Comparison of ENCODE assay signal across 1 cellular context in genomic region chr19:13774217-13775191, GRCh38.
TF ChIP-seq lines count a peak whose summit lies in the region.

TSS of gene C19orf53 (plus strand) at chr19:13774456. CDS start at chr19:13774478, 22 bp downstream.

TF ChIP-seq in HepG2, 621 proteins besides CTCF, POLR2A, EP300 and RAD21 (continued from another document and continues in another):
- TF ChIP-seq, protein P1, sequence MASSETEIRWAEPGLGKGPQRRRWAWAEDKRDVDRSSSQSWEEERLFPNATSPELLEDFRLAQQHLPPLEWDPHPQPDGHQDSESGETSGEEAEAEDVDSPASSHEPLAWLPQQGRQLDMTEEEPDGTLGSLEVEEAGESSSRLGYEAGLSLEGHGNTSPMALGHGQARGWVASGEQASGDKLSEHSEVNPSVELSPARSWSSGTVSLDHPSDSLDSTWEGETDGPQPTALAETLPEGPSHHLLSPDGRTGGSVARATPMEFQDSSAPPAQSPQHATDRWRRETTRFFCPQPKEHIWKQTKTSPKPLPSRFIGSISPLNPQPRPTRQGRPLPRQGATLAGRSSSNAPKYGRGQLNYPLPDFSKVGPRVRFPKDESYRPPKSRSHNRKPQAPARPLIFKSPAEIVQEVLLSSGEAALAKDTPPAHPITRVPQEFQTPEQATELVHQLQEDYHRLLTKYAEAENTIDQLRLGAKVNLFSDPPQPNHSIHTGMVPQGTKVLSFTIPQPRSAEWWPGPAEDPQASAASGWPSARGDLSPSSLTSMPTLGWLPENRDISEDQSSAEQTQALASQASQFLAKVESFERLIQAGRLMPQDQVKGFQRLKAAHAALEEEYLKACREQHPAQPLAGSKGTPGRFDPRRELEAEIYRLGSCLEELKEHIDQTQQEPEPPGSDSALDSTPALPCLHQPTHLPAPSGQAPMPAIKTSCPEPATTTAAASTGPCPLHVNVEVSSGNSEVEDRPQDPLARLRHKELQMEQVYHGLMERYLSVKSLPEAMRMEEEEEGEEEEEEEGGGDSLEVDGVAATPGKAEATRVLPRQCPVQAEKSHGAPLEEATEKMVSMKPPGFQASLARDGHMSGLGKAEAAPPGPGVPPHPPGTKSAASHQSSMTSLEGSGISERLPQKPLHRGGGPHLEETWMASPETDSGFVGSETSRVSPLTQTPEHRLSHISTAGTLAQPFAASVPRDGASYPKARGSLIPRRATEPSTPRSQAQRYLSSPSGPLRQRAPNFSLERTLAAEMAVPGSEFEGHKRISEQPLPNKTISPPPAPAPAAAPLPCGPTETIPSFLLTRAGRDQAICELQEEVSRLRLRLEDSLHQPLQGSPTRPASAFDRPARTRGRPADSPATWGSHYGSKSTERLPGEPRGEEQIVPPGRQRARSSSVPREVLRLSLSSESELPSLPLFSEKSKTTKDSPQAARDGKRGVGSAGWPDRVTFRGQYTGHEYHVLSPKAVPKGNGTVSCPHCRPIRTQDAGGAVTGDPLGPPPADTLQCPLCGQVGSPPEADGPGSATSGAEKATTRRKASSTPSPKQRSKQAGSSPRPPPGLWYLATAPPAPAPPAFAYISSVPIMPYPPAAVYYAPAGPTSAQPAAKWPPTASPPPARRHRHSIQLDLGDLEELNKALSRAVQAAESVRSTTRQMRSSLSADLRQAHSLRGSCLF (CRISPR knock-in tag; IDR thresholded peaks at IDR 0.05; ENCODE audit: borderline replicate concordance) = no peak
- no peak for TF ChIP-seq ZNF326 (CRISPR knock-in tag; IDR thresholded peaks at IDR 0.05; ENCODE audit: borderline replicate concordance)
- no peak for TF ChIP-seq ZNF703 (CRISPR knock-in tag; IDR thresholded peaks at IDR 0.05; ENCODE audit: borderline replicate concordance)
- no peak for TF ChIP-seq ZNF557 (CRISPR knock-in tag; IDR thresholded peaks at IDR 0.05)
- TF ChIP-seq FLYWCH1 (CRISPR knock-in tag; IDR thresholded peaks at IDR 0.05) = no peak
- peak; percentile 68; the same call in 1 of the 2 replicates for TF ChIP-seq MYC (CRISPR knock-in tag; IDR thresholded peaks at IDR 0.05; ENCODE audit: borderline replicate concordance)
- TF ChIP-seq RBAK (CRISPR knock-in tag; IDR thresholded peaks at IDR 0.05) = no peak
- TF ChIP-seq ZNF597 (CRISPR knock-in tag; IDR thresholded peaks at IDR 0.05) = peak; percentile 95; the same call in 1 of the 2 replicates
- TF ChIP-seq ZNF225 (CRISPR knock-in tag; IDR thresholded peaks at IDR 0.05) = peak; percentile 64; the same call in 1 of the 2 replicates
- TF ChIP-seq, protein P2, sequence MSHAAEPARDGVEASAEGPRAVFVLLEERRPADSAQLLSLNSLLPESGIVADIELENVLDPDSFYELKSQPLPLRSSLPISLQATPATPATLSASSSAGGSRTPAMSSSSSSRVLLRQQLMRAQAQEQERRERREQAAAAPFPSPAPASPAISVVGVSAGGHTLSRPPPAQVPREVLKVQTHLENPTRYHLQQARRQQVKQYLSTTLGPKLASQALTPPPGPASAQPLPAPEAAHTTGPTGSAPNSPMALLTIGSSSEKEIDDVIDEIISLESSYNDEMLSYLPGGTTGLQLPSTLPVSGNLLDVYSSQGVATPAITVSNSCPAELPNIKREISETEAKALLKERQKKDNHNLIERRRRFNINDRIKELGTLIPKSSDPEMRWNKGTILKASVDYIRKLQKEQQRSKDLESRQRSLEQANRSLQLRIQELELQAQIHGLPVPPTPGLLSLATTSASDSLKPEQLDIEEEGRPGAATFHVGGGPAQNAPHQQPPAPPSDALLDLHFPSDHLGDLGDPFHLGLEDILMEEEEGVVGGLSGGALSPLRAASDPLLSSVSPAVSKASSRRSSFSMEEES (CRISPR knock-in tag; IDR thresholded peaks at IDR 0.05) = peak; percentile 72
- TF ChIP-seq, protein P3, sequence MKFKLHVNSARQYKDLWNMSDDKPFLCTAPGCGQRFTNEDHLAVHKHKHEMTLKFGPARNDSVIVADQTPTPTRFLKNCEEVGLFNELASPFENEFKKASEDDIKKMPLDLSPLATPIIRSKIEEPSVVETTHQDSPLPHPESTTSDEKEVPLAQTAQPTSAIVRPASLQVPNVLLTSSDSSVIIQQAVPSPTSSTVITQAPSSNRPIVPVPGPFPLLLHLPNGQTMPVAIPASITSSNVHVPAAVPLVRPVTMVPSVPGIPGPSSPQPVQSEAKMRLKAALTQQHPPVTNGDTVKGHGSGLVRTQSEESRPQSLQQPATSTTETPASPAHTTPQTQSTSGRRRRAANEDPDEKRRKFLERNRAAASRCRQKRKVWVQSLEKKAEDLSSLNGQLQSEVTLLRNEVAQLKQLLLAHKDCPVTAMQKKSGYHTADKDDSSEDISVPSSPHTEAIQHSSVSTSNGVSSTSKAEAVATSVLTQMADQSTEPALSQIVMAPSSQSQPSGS (CRISPR knock-in tag; IDR thresholded peaks at IDR 0.05) = peak; percentile 90
- peak; percentile 35; the same call in 1 of the 2 replicates for TF ChIP-seq NR2F2 (IDR thresholded peaks at IDR 0.05; ENCODE audit: borderline replicate concordance, low read depth)
- 0 out of 2 replicates have a peak, but pooled peaks have one; percentile 43 for TF ChIP-seq ZNF564 (CRISPR knock-in tag; IDR thresholded peaks at IDR 0.05)
- no peak for TF ChIP-seq TEF (CRISPR knock-in tag; IDR thresholded peaks at IDR 0.05)
- TF ChIP-seq ZNF562 (CRISPR knock-in tag; IDR thresholded peaks at IDR 0.05; ENCODE audit: borderline replicate concordance) = no peak
- no peak; the same call in 1 of the 2 replicates for TF ChIP-seq ZNF230 (CRISPR knock-in tag; IDR thresholded peaks at IDR 0.05)
- TF ChIP-seq, protein P4, sequence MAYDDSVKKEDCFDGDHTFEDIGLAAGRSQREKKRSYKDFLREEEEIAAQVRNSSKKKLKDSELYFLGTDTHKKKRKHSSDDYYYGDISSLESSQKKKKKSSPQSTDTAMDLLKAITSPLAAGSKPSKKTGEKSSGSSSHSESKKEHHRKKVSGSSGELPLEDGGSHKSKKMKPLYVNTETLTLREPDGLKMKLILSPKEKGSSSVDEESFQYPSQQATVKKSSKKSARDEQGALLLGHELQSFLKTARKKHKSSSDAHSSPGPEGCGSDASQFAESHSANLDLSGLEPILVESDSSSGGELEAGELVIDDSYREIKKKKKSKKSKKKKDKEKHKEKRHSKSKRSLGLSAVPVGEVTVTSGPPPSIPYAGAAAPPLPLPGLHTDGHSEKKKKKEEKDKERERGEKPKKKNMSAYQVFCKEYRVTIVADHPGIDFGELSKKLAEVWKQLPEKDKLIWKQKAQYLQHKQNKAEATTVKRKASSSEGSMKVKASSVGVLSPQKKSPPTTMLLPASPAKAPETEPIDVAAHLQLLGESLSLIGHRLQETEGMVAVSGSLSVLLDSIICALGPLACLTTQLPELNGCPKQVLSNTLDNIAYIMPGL (CRISPR knock-in tag; IDR thresholded peaks at IDR 0.05; ENCODE audit: borderline replicate concordance in 1 of 2, low read depth in 1 of 2) = peak; percentile 87 to 91
- no peak for TF ChIP-seq CHCHD3 (CRISPR knock-in tag; IDR thresholded peaks at IDR 0.05)
- TF ChIP-seq, protein P5, sequence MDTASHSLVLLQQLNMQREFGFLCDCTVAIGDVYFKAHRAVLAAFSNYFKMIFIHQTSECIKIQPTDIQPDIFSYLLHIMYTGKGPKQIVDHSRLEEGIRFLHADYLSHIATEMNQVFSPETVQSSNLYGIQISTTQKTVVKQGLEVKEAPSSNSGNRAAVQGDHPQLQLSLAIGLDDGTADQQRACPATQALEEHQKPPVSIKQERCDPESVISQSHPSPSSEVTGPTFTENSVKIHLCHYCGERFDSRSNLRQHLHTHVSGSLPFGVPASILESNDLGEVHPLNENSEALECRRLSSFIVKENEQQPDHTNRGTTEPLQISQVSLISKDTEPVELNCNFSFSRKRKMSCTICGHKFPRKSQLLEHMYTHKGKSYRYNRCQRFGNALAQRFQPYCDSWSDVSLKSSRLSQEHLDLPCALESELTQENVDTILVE (CRISPR knock-in tag; IDR thresholded peaks at IDR 0.05) = peak; percentile 91; the same call in 1 of the 2 replicates
- TF ChIP-seq, protein P6, sequence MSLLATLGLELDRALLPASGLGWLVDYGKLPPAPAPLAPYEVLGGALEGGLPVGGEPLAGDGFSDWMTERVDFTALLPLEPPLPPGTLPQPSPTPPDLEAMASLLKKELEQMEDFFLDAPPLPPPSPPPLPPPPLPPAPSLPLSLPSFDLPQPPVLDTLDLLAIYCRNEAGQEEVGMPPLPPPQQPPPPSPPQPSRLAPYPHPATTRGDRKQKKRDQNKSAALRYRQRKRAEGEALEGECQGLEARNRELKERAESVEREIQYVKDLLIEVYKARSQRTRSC (CRISPR knock-in tag; IDR thresholded peaks at IDR 0.05; ENCODE audit: low read depth) = 0 out of 2 replicates have a peak, but pooled peaks have one; percentile 58
- TF ChIP-seq GABPB1 (CRISPR knock-in tag; IDR thresholded peaks at IDR 0.05) = peak; percentile 99
- TF ChIP-seq, protein P7, sequence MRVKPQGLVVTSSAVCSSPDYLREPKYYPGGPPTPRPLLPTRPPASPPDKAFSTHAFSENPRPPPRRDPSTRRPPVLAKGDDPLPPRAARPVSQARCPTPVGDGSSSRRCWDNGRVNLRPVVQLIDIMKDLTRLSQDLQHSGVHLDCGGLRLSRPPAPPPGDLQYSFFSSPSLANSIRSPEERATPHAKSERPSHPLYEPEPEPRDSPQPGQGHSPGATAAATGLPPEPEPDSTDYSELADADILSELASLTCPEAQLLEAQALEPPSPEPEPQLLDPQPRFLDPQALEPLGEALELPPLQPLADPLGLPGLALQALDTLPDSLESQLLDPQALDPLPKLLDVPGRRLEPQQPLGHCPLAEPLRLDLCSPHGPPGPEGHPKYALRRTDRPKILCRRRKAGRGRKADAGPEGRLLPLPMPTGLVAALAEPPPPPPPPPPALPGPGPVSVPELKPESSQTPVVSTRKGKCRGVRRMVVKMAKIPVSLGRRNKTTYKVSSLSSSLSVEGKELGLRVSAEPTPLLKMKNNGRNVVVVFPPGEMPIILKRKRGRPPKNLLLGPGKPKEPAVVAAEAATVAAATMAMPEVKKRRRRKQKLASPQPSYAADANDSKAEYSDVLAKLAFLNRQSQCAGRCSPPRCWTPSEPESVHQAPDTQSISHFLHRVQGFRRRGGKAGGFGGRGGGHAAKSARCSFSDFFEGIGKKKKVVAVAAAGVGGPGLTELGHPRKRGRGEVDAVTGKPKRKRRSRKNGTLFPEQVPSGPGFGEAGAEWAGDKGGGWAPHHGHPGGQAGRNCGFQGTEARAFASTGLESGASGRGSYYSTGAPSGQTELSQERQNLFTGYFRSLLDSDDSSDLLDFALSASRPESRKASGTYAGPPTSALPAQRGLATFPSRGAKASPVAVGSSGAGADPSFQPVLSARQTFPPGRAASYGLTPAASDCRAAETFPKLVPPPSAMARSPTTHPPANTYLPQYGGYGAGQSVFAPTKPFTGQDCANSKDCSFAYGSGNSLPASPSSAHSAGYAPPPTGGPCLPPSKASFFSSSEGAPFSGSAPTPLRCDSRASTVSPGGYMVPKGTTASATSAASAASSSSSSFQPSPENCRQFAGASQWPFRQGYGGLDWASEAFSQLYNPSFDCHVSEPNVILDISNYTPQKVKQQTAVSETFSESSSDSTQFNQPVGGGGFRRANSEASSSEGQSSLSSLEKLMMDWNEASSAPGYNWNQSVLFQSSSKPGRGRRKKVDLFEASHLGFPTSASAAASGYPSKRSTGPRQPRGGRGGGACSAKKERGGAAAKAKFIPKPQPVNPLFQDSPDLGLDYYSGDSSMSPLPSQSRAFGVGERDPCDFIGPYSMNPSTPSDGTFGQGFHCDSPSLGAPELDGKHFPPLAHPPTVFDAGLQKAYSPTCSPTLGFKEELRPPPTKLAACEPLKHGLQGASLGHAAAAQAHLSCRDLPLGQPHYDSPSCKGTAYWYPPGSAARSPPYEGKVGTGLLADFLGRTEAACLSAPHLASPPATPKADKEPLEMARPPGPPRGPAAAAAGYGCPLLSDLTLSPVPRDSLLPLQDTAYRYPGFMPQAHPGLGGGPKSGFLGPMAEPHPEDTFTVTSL (CRISPR knock-in tag; IDR thresholded peaks at IDR 0.05; ENCODE audit: borderline replicate concordance) = no peak
- 0 out of 2 replicates have a peak, but pooled peaks have one; percentile 50 for TF ChIP-seq SP140L (CRISPR knock-in tag; IDR thresholded peaks at IDR 0.05; ENCODE audit: borderline replicate concordance)
- peak; percentile 99 for TF ChIP-seq YEATS2 (CRISPR knock-in tag; IDR thresholded peaks at IDR 0.05; ENCODE audit: borderline replicate concordance)
- TF ChIP-seq ZNF781 (CRISPR knock-in tag; IDR thresholded peaks at IDR 0.05; ENCODE audit: borderline replicate concordance, not compliant biosample characterization) = peak; percentile 89
- no peak for TF ChIP-seq ONECUT2 (CRISPR knock-in tag; IDR thresholded peaks at IDR 0.05)
- peak; percentile 95 for TF ChIP-seq PHF20 (CRISPR knock-in tag; IDR thresholded peaks at IDR 0.05)
- peak; percentile 50; the same call in 1 of the 2 replicates for TF ChIP-seq ZIK1 (CRISPR knock-in tag; IDR thresholded peaks at IDR 0.05; ENCODE audit: borderline replicate concordance, low read depth)
- TF ChIP-seq, protein P8, sequence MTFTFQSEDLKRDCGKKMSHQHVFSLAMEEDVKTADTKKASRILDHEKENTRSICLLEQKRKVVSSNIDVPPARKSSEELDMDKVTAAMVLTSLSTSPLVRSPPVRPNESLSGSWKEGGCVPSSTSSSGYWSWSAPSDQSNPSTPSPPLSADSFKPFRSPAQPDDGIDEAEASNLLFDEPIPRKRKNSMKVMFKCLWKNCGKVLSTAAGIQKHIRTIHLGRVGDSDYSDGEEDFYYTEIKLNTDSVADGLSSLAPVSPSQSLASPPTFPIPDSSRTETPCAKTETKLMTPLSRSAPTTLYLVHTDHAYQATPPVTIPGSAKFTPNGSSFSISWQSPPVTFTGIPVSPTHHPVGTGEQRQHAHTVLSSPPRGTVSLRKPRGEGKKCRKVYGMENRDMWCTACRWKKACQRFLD (CRISPR knock-in tag; IDR thresholded peaks at IDR 0.05; ENCODE audit: borderline replicate concordance) = peak; percentile 90
- TF ChIP-seq ZNF75D (CRISPR knock-in tag; IDR thresholded peaks at IDR 0.05; ENCODE audit: borderline replicate concordance) = no peak
- peak; percentile 65; the same call in 1 of the 2 replicates for TF ChIP-seq TBX2 (CRISPR knock-in tag; IDR thresholded peaks at IDR 0.05; ENCODE audit: borderline replicate concordance)
